In the genomic region with DNA sequence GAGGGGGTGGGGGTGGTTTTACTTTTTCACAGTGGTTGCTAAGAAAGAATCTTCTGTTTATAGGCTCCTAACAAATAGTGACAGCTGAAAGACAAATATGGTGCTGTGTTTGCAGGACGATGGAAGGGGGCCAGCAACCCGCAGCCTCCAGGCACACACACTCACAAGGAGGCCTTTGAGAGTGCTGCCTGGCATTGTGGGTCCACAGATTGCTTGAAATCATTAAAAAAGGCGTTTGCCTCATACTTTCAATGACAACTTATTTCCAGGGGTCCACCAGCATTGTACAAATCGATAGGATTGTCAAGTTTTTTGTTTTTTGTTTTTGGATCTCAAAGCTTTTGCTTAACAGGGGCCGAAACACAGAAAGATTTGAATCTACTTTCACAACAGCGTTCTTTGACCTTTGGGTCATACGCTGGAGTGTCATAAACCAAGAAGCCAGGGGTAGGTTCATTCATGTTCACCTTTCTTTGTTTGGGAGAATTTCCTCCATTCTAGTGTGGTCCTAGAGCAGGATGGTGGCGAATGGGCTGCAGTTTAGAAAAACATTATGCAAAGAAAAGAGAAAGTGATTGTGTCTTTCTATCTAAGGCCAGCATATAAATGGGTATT, we compare ENCODE assay signal across 11 cellular contexts. TPM values are rescaled to one million over a fixed set of nuclear protein-coding genes. Genes with fewer than 3 reads are reported as not detected.
A peak's percentile ranks its signal among the peaks of the same experiment; 100 is the strongest.
DNase-seq lines count a peak whose midpoint lies in the region; ATAC-seq, FAIRE-seq and TF ChIP-seq lines count a peak whose summit lies in the region.
"Had no signal": no experiment of that assay in that cellular context is flagged by ENCODE, and none has a peak within 500 bp of the region (broad histone marks: within the 10 kb centered on the region; RNA-seq: fewer than 3 reads in every experiment).

No MANE protein-coding gene starts in this region.

- H3K4me2 ChIP-seq in IMR-90 (ENCODE audit: low read depth, low read length) (peak overlapping the region; percentile 22; the same call in 1 of the 2 replicates), endothelial cell of umbilical vein (ENCODE audit: insufficient read depth, low read length) (no peak overlapping the region)

- H3K79me1 ChIP-seq in IMR-90 (ENCODE audit: low read depth in 1 of 2, low read length in 2 of 2) = no peaks in the 10 kb centered on the region

- H3K4me3 ChIP-seq in IMR-90 (ENCODE audit: insufficient read depth, low read depth, low read length) (no peak overlapping the region), endothelial cell of umbilical vein (replicated peaks in 1 of 3; ENCODE audit: insufficient read depth in 1 of 3, low read depth in 1 of 3, low read length in 3 of 3) (no peak overlapping the region), subcutaneous abdominal adipose tissue (ENCODE audit: low read depth in 1 of 5, low read length in 5 of 5) (peak overlapping the region in 2 of 5 donors; percentile 5 to 22)

- H3K18ac ChIP-seq in IMR-90 (ENCODE audit: low read depth, low read length) = peak overlapping the region; percentile 31; the same call in 1 of the 2 replicates

- no peak for FAIRE-seq in endothelial cell of umbilical vein (lab: Jason Lieb, UNC)
- FAIRE-seq: GM19239 had no signal

- POLR2A ChIA-PET in IMR-90 (lab: Charles Lee; ENCODE audit: unreplicated experiment) = no interaction called here
- POLR2A ChIA-PET in endothelial cell of umbilical vein (lab: Charles Lee) = no interaction called here

- WGBS in IMR-90 (ENCODE audit: extremely low coverage in 2 of 2, insufficient read length in 1 of 2), 2 experiments = 100% methylated on average over 1 of the region's 8 CpGs; no CpG with 5 or more reads in 1 of the 2 experiments

- peak overlapping the region; percentile 74; the same call in 1 of the 3 replicates for H2BK15ac ChIP-seq in IMR-90 (ENCODE audit: low read depth, low read length)

- H3K27me3 ChIP-seq in IMR-90 (ENCODE audit: control insufficient read depth, insufficient read depth, low read length) (no peaks in the 10 kb centered on the region), endothelial cell of umbilical vein (ENCODE audit: control insufficient read depth in 2 of 2, insufficient read depth in 2 of 2, low read length in 2 of 2) (no peaks in the 10 kb centered on the region), subcutaneous abdominal adipose tissue (ENCODE audit: control insufficient read depth in 5 of 5, insufficient read depth in 4 of 5, low read length in 5 of 5) (no peaks in the 10 kb centered on the region)

- peak overlapping the region; percentile 17; the same call in 1 of the 2 replicates for H4K5ac ChIP-seq in IMR-90 (ENCODE audit: low read depth, low read length)

- H3K36me3 ChIP-seq in IMR-90 (ENCODE audit: control insufficient read depth, insufficient read depth, low read length) (no peaks in the 10 kb centered on the region), endothelial cell of umbilical vein (ENCODE audit: control insufficient read depth in 2 of 2, extremely low read depth in 1 of 2, insufficient read depth in 2 of 2, low read length in 2 of 2) (no peaks in the 10 kb centered on the region), subcutaneous abdominal adipose tissue (ENCODE audit: control insufficient read depth in 5 of 5, insufficient read depth in 5 of 5, low read length in 5 of 5) (no peaks in the 10 kb centered on the region)

- CTCF ChIA-PET in IMR-90 (lab: Yijun Ruan, JAX) (no interaction called here), endothelial cell of umbilical vein (lab: Charles Lee) (interaction anchor here (0.8 to 1.7 kb wide), 2 partner anchors 21 to 470 kb away, joined by 3 to 4 read pairs; no protein-coding TSS in a partner anchor)

- dilution Hi-C loops in IMR-90 (cut with HindIII; ENCODE audit: low sequenced_read_pairs, unreplicated experiment) = no loop called here
- dilution Hi-C loops in endothelial cell of umbilical vein (cut with MboI; ENCODE audit: extremely low pct_ligation_motif_present, low sequenced_read_pairs) = no loop called here

- H3K27ac ChIP-seq in IMR-90 (ENCODE audit: insufficient read depth, low read length) (peak overlapping the region; percentile 25; the same call in 1 of the 2 replicates), endothelial cell of umbilical vein (ENCODE audit: insufficient read depth, low read depth, low read length) (peak overlapping the region; percentile 87), subcutaneous abdominal adipose tissue (ENCODE audit: low read depth, low read length) (peak overlapping the region; percentile 88)

- BruUV-seq in IMR-90 (replicated peaks; lab: Mats Ljungman, UMichigan) (no TSS peak), endothelial cell of umbilical vein (replicated peaks; lab: Mats Ljungman, UMichigan) (TSS peak; percentile 66)

- H4K20me1 ChIP-seq in IMR-90 (ENCODE audit: insufficient read depth, low read length) = no peaks in the 10 kb centered on the region
- no peaks in the 10 kb centered on the region for H4K20me1 ChIP-seq in endothelial cell of umbilical vein (replicated peaks; ENCODE audit: control insufficient read depth, extremely low read depth, insufficient read depth, low read length)

- H2BK20ac ChIP-seq in IMR-90 (ENCODE audit: low read depth, low read length) = peak overlapping the region; percentile 64

- peak overlapping the region; percentile 82 for H2AFZ ChIP-seq in IMR-90 (replicated peaks; ENCODE audit: low read length, poor library complexity)
- H2AFZ ChIP-seq in endothelial cell of umbilical vein (ENCODE audit: low read depth, low read length) = no peak overlapping the region

- ATAC-seq in IMR-90 (ENCODE audit: low read depth) (peak; percentile 60), HG02623 (IDR thresholded peaks at IDR 0.05; ENCODE audit: unreplicated experiment) (no peak), GM21786 (IDR thresholded peaks at IDR 0.05; ENCODE audit: unreplicated experiment) (no peak)

- no peak for TF ChIP-seq RAD21 in IMR-90 (IDR thresholded peaks at IDR 0.05; ENCODE audit: low read length)

- H4K8ac ChIP-seq in IMR-90 (ENCODE audit: low read depth in 2 of 2, low read length in 2 of 2) = peak overlapping the region in 1 of 2 experiments; percentile 54; a peak in 2 of 4 replicates

- H3K79me2 ChIP-seq in endothelial cell of umbilical vein (ENCODE audit: control insufficient read depth, insufficient read depth, low read length) = no peaks in the 10 kb centered on the region

- peaks cover 10% of the 10 kb centered on the region for H3K4me1 ChIP-seq in IMR-90 (ENCODE audit: control insufficient read depth, insufficient read depth, low read length)
- peaks cover 17% of the 10 kb centered on the region for H3K4me1 ChIP-seq in endothelial cell of umbilical vein (ENCODE audit: control insufficient read depth, extremely low read depth, insufficient read depth, low read length)
- H3K4me1 ChIP-seq in subcutaneous abdominal adipose tissue (ENCODE audit: control insufficient read depth in 5 of 5, insufficient read depth in 5 of 5, low read length in 5 of 5) = peaks cover 7 to 24% (median 18%) of the 10 kb centered on the region in 5 donors

- no peak for TF ChIP-seq CTCF in IMR-90 (conservative IDR thresholded peaks at IDR 0.05; ENCODE audit: low read depth, low read length)
- TF ChIP-seq CTCF in endothelial cell of umbilical vein (IDR thresholded peaks at IDR 0.05; ENCODE audit: extremely low read depth in 1 of 2, insufficient read depth in 1 of 2, low read depth in 1 of 2, low read length in 2 of 2) = no peak

- peak overlapping the region; percentile 91; the same call in 1 of the 2 replicates for H2AK5ac ChIP-seq in IMR-90 (ENCODE audit: low read depth, low read length)

- intact Hi-C loops in IMR-90 (cut with micrococcal nuclease) = no loop called here
- intact Hi-C loops in endothelial cell of umbilical vein (cut with micrococcal nuclease) = loop anchor here (2.0 kb wide), 3 partner anchors 33 to 97 kb away; a partner anchor contains a TSS

- no peak overlapping the region for H3K56ac ChIP-seq in IMR-90 (ENCODE audit: extremely low read depth, insufficient read depth, low read length)

- no peak overlapping the region for H2AK9ac ChIP-seq in IMR-90 (replicated peaks; ENCODE audit: low read depth, low read length, poor library complexity)

- H3K9me1 ChIP-seq in IMR-90 (ENCODE audit: insufficient read depth, low read length) (peaks cover 4% of the 10 kb centered on the region), endothelial cell of umbilical vein (replicated peaks; ENCODE audit: control insufficient read depth, extremely low read depth, insufficient read depth, low read length) (no peaks in the 10 kb centered on the region)

- H3K9me3 ChIP-seq in IMR-90 (ENCODE audit: control insufficient read depth, insufficient read depth, low read length) = no peaks in the 10 kb centered on the region
- H3K9me3 ChIP-seq in endothelial cell of umbilical vein (replicated peaks; ENCODE audit: control insufficient read depth, insufficient read depth, low read length) = no peaks in the 10 kb centered on the region
- H3K9me3 ChIP-seq in subcutaneous abdominal adipose tissue (ENCODE audit: control insufficient read depth in 5 of 5, low read length in 5 of 5) = no peaks in the 10 kb centered on the region

- TF ChIP-seq POLR2A in IMR-90 (IDR thresholded peaks at IDR 0.05; ENCODE audit: low read depth, low read length) (no peak), endothelial cell of umbilical vein (IDR thresholded peaks at IDR 0.05; ENCODE audit: low read depth, low read length) (no peak)

- peak overlapping the region; percentile 22 for H2BK5ac ChIP-seq in IMR-90 (ENCODE audit: low read depth, low read length, poor library complexity, severe bottlenecking)

- H3K4ac ChIP-seq in IMR-90 (ENCODE audit: low read depth, low read length) = peak overlapping the region; percentile 63

- H3K23ac ChIP-seq in IMR-90 (ENCODE audit: low read depth, low read length) = 0 out of 2 replicates have a peak overlapping the region, but pooled peaks have one; percentile 8

- peak overlapping the region; percentile 12 for H3K14ac ChIP-seq in IMR-90 (replicated peaks; ENCODE audit: low read depth, low read length)

- H4K91ac ChIP-seq in IMR-90 (ENCODE audit: insufficient read depth, low read depth, low read length) = 0 out of 2 replicates have a peak overlapping the region, but pooled peaks have one; percentile 0

- peak; percentile 78 for DNase-seq in IMR-90
- DNase-seq in endothelial cell of umbilical vein (ENCODE audit: low read depth, low spot score) = peak; percentile 56
- DNase-seq in midbrain (lab: John Stamatoyannopoulos, UW) = peak; percentile 71
- no peak for DNase-seq in KG1 (lab: John Stamatoyannopoulos, UW)
- no peak for DNase-seq in activated T-cell treated with anti-CD3 and anti-CD28 coated beads, Interleukin-2, amount 50 U/mL, for 48 hours
- DNase-seq: naive B cell, NCI-H2081 treated with DMSO at 0.1 percent for 48 hours had no signal

- in situ Hi-C loops in IMR-90 (cut with MboI; ENCODE audit: low sequenced_read_pairs) = no loop called here

- H3K9ac ChIP-seq in IMR-90 (ENCODE audit: low read depth, low read length) (no peak overlapping the region), endothelial cell of umbilical vein (replicated peaks; ENCODE audit: extremely low read depth, insufficient read depth, low read length) (no peak overlapping the region), subcutaneous abdominal adipose tissue (ENCODE audit: low read length in 5 of 5) (peak overlapping the region in 2 of 5 donors; percentile 33 to 59)

- H2BK120ac ChIP-seq in IMR-90 (ENCODE audit: low read depth, low read length) = peak overlapping the region; percentile 71; the same call in 1 of the 2 replicates

RNA-seq across cellular contexts. Expression of a gene that starts 32.6 kb away (rescaled TPM):
- 8.9 and 11.7 TPM in 2 replicates for total RNA-seq in IMR-90 (2012; rRNA removed)
- polyA plus RNA-seq in IMR-90 (2012; rRNA removed) = 6.4 and 6.8 TPM in 2 replicates
- 5.8 and 6.6 TPM in 2 replicates for polyA plus RNA-seq in IMR-90 (2012; cell fraction: cytosol; rRNA removed)
- polyA plus RNA-seq in IMR-90 (2012; cell fraction: nucleus; rRNA removed; ENCODE audit: low replicate concordance) = 6.6 and 13.8 TPM in 2 replicates
- total RNA-seq in endothelial cell of umbilical vein = 9.7 and 12.2 TPM in 2 replicates
- 15.3 and 17.6 TPM in 2 replicates for polyA plus RNA-seq in endothelial cell of umbilical vein
- polyA plus RNA-seq in endothelial cell of umbilical vein (2011; cell fraction: cytosol; rRNA removed) = 13.9 and 15.6 TPM in 2 replicates
- 17.6 and 22.3 TPM in 2 replicates for polyA plus RNA-seq in endothelial cell of umbilical vein (2011; cell fraction: nucleus; rRNA removed)
- polyA plus RNA-seq in endothelial cell of umbilical vein (2012) = 7.0 and 8.4 TPM in 2 replicates
- 15.2 and 18.4 TPM in 2 replicates for polyA minus RNA-seq in endothelial cell of umbilical vein
- polyA minus RNA-seq in endothelial cell of umbilical vein (2011; cell fraction: cytosol; rRNA and poly(A)+ RNA removed) = 3.5 TPM
- 29.0 and 32.3 TPM in 2 replicates for polyA minus RNA-seq in endothelial cell of umbilical vein (2011; cell fraction: nucleus; rRNA and poly(A)+ RNA removed)

Comparison
In these comparisons a context has a peak if more than half of its experiments do, and no peak if none do; other contexts are left out.
1. DNase-seq: peak in IMR-90 (single experiment), endothelial cell of umbilical vein (single experiment) and midbrain (single experiment); none in KG1 (single experiment) and activated T-cell treated with anti-CD3 and anti-CD28 coated beads, Interleukin-2, amount 50 U/mL, for 48 hours (0 of 2).
2. H3K27ac ChIP-seq: peak in every context shown above with its lines; median percentile 88 in subcutaneous abdominal adipose tissue; 87 in endothelial cell of umbilical vein; 25 in IMR-90.